In the genomic region with DNA sequence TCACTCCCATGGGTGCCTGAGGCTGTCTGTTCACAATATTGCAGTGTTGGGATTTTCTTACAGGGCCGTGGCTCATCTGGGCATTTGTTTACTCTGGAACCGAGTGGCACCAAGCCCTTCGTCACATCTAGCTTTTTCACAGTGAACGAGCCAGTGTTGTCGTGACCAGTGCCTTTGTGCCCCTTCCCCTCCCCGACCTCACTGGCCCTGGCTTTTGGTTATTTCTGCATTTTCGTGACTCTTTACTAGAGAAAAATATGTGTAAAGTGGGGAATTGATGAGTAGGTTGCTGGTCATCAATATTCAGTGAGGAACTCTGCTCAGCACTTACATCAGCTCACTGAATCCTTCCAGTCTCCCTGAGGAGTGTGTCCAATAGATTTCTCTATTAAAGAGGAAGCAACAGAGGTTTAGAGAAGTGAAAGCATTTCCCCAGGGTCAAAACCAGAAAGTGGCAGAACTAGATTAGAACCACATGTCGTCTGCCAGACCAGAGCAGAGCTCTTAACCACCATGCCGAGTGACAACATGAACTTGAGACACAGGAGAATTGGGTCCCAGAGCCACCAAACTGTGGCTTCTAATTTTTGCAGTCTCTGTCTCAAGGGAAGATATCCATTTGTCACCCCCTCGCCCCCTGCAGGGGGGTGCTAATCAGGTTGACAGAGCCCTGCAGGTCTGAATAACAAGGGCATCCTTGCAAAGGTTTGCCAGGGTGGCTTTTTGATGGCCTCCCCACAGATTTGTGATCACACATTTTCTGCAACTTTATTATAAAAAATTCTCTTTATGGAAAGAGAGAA, we compare ENCODE assay signal across 10 cellular contexts.
DNase-seq lines count a peak whose midpoint lies in the region; ATAC-seq, FAIRE-seq and TF ChIP-seq lines count a peak whose summit lies in the region.
"Had no signal": no experiment of that assay in that cellular context is flagged by ENCODE, and none has a peak within 500 bp of the region (broad histone marks: within the 10 kb centered on the region; RNA-seq: fewer than 3 reads in every experiment).

No MANE protein-coding gene starts in this region.

- H3K4me2 ChIP-seq in GM12878 (ENCODE audit: control insufficient read depth, insufficient read depth) = no peak overlapping the region

- peak; percentile 13 for FAIRE-seq in GM12878 (lab: Jason Lieb, UNC)

- TF ChIP-seq EP300 in GM12878 (IDR thresholded peaks at IDR 0.05; ENCODE audit: borderline replicate concordance in 1 of 2, control insufficient read depth in 1 of 2, low read depth in 2 of 2, low read length in 2 of 2) = peak; percentile 42 to 45; a peak in 1 of 4 replicates

- peak overlapping the region; percentile 48 for H3K27ac ChIP-seq in KOPT-K1 (ENCODE audit: low read depth, low read length, poor library complexity, severe bottlenecking)
- no peak overlapping the region for H3K27ac ChIP-seq in GM12878 (ENCODE audit: control insufficient read depth, insufficient read depth)
- H3K27ac ChIP-seq: thoracic aorta had no signal

- SMC1A ChIA-PET in GM12878 (lab: Charles Lee; ENCODE audit: uncharacterized antibody, unreplicated experiment) = interaction anchor here (0.7 to 1.4 kb wide), 4 partner anchors 10 to 50 kb away, joined by 3 to 5 read pairs (median 4); no protein-coding TSS in a partner anchor

- no peaks in the 10 kb centered on the region for H3K4me1 ChIP-seq in GM12878 (ENCODE audit: control insufficient read depth, insufficient read depth, low read length)

- intact Hi-C loops in GM12878 (cut with micrococcal nuclease; ENCODE audit: unreplicated experiment) = loop anchor here (5.0 kb wide), 1 partner anchor 87 kb away; no protein-coding TSS in a partner anchor
- intact Hi-C loops in posterior cingulate gyrus (cut with DNase I) = no loop called here

- in situ Hi-C loops in GM12878 (cut with MboI) = no loop called here

- H3K27me3 ChIP-seq in GM12878 (replicated peaks in 1 of 2; ENCODE audit: control insufficient read depth in 2 of 2, insufficient read depth in 2 of 2, low read length in 1 of 2) = no peaks in the 10 kb centered on the region; a peak in 2 of 4 replicates

- 5% methylated on average over 10 of the region's 10 CpGs for WGBS in GM12878 (ENCODE audit: insufficient coverage, insufficient replicate concordance, low lambda C conversion rate, missing lambda C conversion rate)

- no peak overlapping the region for H2AFZ ChIP-seq in GM12878 (ENCODE audit: control insufficient read depth, low read depth, low read length)

- H3K9ac ChIP-seq in GM12878 (ENCODE audit: control insufficient read depth, insufficient read depth, low read length) = no peak overlapping the region

- CTCF ChIA-PET in GM12878 (lab: Yijun Ruan, JAX) = interaction anchor here (0.5 kb wide), 1 partner anchor 102 kb away, joined by 3 read pairs; no protein-coding TSS in a partner anchor

- RAD21 ChIA-PET in GM12878 (lab: Charles Lee; ENCODE audit: unreplicated experiment) = interaction anchor here (0.7 kb wide), 1 partner anchor 130 kb away, joined by 3 read pairs; no protein-coding TSS in a partner anchor

- TF ChIP-seq CTCF in GM12878 (IDR thresholded peaks at IDR 0.05 in 2 of 3, conservative IDR thresholded peaks at IDR 0.05 in 1 of 3; ENCODE audit: control insufficient read depth in 2 of 3, extremely low read depth in 1 of 3, insufficient read depth in 1 of 3, low read depth in 3 of 3, low read length in 3 of 3) = no peak

- H3K36me3 ChIP-seq in KOPT-K1 (ENCODE audit: insufficient read depth, low read length) (no peaks in the 10 kb centered on the region), GM12878 (ENCODE audit: control insufficient read depth in 2 of 2, insufficient read depth in 2 of 2, low read length in 1 of 2) (no peaks in the 10 kb centered on the region)
- H3K36me3 ChIP-seq: thoracic aorta had no signal

- peak; percentile 98 for ATAC-seq in GM12878

- DNase-seq in NCI-H1092 treated with DMSO at 0.1 percent for 48 hours (lab: John Stamatoyannopoulos, UW) (peak; percentile 67), NCI-H1092 (lab: John Stamatoyannopoulos, UW) (no peak), GM12878 (ENCODE audit: low read depth, low spot score) (peak; percentile 27), posterior cingulate gyrus (peak in 9 of 10 donors; percentile 40 to 95 (median 71)), HuH-7 (ENCODE audit: low spot score) (no peak), NCI-H1930 (lab: John Stamatoyannopoulos, UW) (no peak)
- DNase-seq in activated CD4-positive, CD25-positive, alpha-beta regulatory T cell treated with anti-CD3 and anti-CD28 coated beads, Interleukin-2, amount 50 U/mL, for 72 hours = no peak
- DNase-seq: 8988T had no signal

- H3K79me2 ChIP-seq in GM12878 (ENCODE audit: control insufficient read depth, insufficient read depth, low read length) = no peaks in the 10 kb centered on the region

- TF ChIP-seq RAD21 in GM12878 (IDR thresholded peaks at IDR 0.05; ENCODE audit: insufficient read depth, low read depth, low read length) = no peak

- no TSS peak for BruUV-seq in GM12878 (replicated peaks; lab: Mats Ljungman, UMichigan)

- no peaks in the 10 kb centered on the region for H3K9me3 ChIP-seq in KOPT-K1 (ENCODE audit: insufficient read depth, low read length, poor library complexity, severe bottlenecking)
- H3K9me3 ChIP-seq in GM12878 (replicated peaks; ENCODE audit: control insufficient read depth, insufficient read depth, low read length) = no peaks in the 10 kb centered on the region
- H3K9me3 ChIP-seq: thoracic aorta had no signal

- no peak overlapping the region for H3K4me3 ChIP-seq in GM12878
- H3K4me3 ChIP-seq: thoracic aorta had no signal

- POLR2A ChIA-PET in GM12878 (lab: Charles Lee) = no interaction called here

- TF ChIP-seq POLR2A in GM12878 (IDR thresholded peaks at IDR 0.05; ENCODE audit: low read depth, low read length) = no peak

- no peaks in the 10 kb centered on the region for H4K20me1 ChIP-seq in GM12878 (ENCODE audit: control insufficient read depth, insufficient read depth)

TF ChIP-seq in GM12878, 131 proteins besides CTCF, POLR2A, EP300 and RAD21 (continues in another document):
- no peak for TF ChIP-seq ASH2L (IDR thresholded peaks at IDR 0.05; ENCODE audit: borderline replicate concordance, low read depth)
- TF ChIP-seq SPI1 (IDR thresholded peaks at IDR 0.05; ENCODE audit: borderline replicate concordance, insufficient read depth, low read depth, low read length) = peak; percentile 82
- no peak for TF ChIP-seq ETV6 (conservative IDR thresholded peaks at IDR 0.05 in 1 of 2, IDR thresholded peaks at IDR 0.05 in 1 of 2; ENCODE audit: borderline replicate concordance in 1 of 2, low read depth in 1 of 2)
- no peak for TF ChIP-seq NFIC (IDR thresholded peaks at IDR 0.05; ENCODE audit: low read depth, low read length)
- TF ChIP-seq RCOR1 (conservative IDR thresholded peaks at IDR 0.05; ENCODE audit: low read depth, low read length) = no peak
- TF ChIP-seq TCF7 (IDR thresholded peaks at IDR 0.05; ENCODE audit: borderline replicate concordance) = no peak
- TF ChIP-seq MTA2 (IDR thresholded peaks at IDR 0.05; ENCODE audit: low read depth) = 0 out of 2 replicates have a peak, but pooled peaks have one; percentile 26
- no peak for TF ChIP-seq ZNF217 (IDR thresholded peaks at IDR 0.05)
- no peak for TF ChIP-seq SIN3A (IDR thresholded peaks at IDR 0.05; ENCODE audit: low read depth, low read length)
- TF ChIP-seq, protein P1, sequence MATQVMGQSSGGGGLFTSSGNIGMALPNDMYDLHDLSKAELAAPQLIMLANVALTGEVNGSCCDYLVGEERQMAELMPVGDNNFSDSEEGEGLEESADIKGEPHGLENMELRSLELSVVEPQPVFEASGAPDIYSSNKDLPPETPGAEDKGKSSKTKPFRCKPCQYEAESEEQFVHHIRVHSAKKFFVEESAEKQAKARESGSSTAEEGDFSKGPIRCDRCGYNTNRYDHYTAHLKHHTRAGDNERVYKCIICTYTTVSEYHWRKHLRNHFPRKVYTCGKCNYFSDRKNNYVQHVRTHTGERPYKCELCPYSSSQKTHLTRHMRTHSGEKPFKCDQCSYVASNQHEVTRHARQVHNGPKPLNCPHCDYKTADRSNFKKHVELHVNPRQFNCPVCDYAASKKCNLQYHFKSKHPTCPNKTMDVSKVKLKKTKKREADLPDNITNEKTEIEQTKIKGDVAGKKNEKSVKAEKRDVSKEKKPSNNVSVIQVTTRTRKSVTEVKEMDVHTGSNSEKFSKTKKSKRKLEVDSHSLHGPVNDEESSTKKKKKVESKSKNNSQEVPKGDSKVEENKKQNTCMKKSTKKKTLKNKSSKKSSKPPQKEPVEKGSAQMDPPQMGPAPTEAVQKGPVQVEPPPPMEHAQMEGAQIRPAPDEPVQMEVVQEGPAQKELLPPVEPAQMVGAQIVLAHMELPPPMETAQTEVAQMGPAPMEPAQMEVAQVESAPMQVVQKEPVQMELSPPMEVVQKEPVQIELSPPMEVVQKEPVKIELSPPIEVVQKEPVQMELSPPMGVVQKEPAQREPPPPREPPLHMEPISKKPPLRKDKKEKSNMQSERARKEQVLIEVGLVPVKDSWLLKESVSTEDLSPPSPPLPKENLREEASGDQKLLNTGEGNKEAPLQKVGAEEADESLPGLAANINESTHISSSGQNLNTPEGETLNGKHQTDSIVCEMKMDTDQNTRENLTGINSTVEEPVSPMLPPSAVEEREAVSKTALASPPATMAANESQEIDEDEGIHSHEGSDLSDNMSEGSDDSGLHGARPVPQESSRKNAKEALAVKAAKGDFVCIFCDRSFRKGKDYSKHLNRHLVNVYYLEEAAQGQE (IDR thresholded peaks at IDR 0.05; ENCODE audit: low read depth, low read length) = no peak
- no peak for TF ChIP-seq STAT1 (conservative IDR thresholded peaks at IDR 0.05)
- TF ChIP-seq ZBED1 (IDR thresholded peaks at IDR 0.05; ENCODE audit: borderline replicate concordance) = no peak
- TF ChIP-seq IKZF1 (conservative IDR thresholded peaks at IDR 0.05) = peak; percentile 62; the same call in 1 of the 2 replicates
- TF ChIP-seq SUZ12 (IDR thresholded peaks at IDR 0.05; ENCODE audit: unreplicated experiment) = no peak
- peak; percentile 68; the same call in 1 of the 2 replicates for TF ChIP-seq TCF12 (IDR thresholded peaks at IDR 0.05; ENCODE audit: low read depth, low read length)
- TF ChIP-seq MYC (IDR thresholded peaks at IDR 0.05; ENCODE audit: insufficient read depth, insufficient read length, insufficient replicate concordance, low read length, severe bottlenecking) = no peak
- TF ChIP-seq IKZF2 (IDR thresholded peaks at IDR 0.05) = peak; percentile 64 to 68; a peak in 3 of 4 replicates
- TF ChIP-seq SP1 (IDR thresholded peaks at IDR 0.05; ENCODE audit: low read depth, low read length) = no peak
- no peak for TF ChIP-seq PAX5 (IDR thresholded peaks at IDR 0.05; ENCODE audit: borderline replicate concordance, low read depth, low read length)
- TF ChIP-seq SIX5 (IDR thresholded peaks at IDR 0.05; ENCODE audit: low read depth, low read length, severe bottlenecking) = no peak
- TF ChIP-seq MEF2B (IDR thresholded peaks at IDR 0.05; ENCODE audit: partially characterized antibody, poor library complexity, severe bottlenecking) = peak; percentile 41
- TF ChIP-seq MYB (IDR thresholded peaks at IDR 0.05; ENCODE audit: borderline replicate concordance, low read depth, low read length) = no peak
- TF ChIP-seq CEBPB (IDR thresholded peaks at IDR 0.05; ENCODE audit: borderline replicate concordance in 1 of 2, low read depth in 2 of 2, low read length in 2 of 2) = no peak

Comparison
In these comparisons a context has a peak if more than half of its experiments do, and no peak if none do; other contexts are left out.
1. DNase-seq: peak in NCI-H1092 treated with DMSO at 0.1 percent for 48 hours (single experiment), GM12878 (single experiment) and posterior cingulate gyrus (9 of 10); none in NCI-H1092 (single experiment), HuH-7 (single experiment), NCI-H1930 (0 of 2) and activated CD4-positive, CD25-positive, alpha-beta regulatory T cell treated with anti-CD3 and anti-CD28 coated beads, Interleukin-2, amount 50 U/mL, for 72 hours (single experiment).